ENCODE assay signal across 27 cellular contexts in genomic region chrX:69991685-69992084, GRCh38. TPM values are rescaled to one million over a fixed set of nuclear protein-coding genes. Genes with fewer than 3 reads are reported as not detected.
"Had no signal": no experiment of that assay in that cellular context is flagged by ENCODE, and none has a peak within 500 bp of the region (broad histone marks: within the 10 kb centered on the region; RNA-seq: fewer than 3 reads in every experiment).

No MANE protein-coding gene starts in this region.

- H3K27ac ChIP-seq: testis had no signal

- H3K9me3 Mint-ChIP-seq: activated CD4-positive, alpha-beta T cell treated with anti-CD3 and anti-CD28 coated beads, Interleukin-2, amount 10 ng/mL, durations not matched to agents 7 days and 5 days; activated CD8-positive, alpha-beta T cell treated with anti-CD3 and anti-CD28 coated beads for 36 hours; activated naive CD8-positive, alpha-beta T cell treated with anti-CD3 and anti-CD28 coated beads, Interleukin-2, amount 50 U/mL, for 24 hours; immature natural killer cell; natural killer cell; type B pancreatic cell had no signal

- H3K4me3 ChIP-seq: testis had no signal

- H3K27ac Mint-ChIP-seq: activated CD4-positive, alpha-beta T cell treated with anti-CD3 and anti-CD28 coated beads, Interleukin-2, amount 10 ng/mL, durations not matched to agents 7 days and 5 days; activated CD8-positive, alpha-beta memory T cell treated with anti-CD3 and anti-CD28 coated beads, Interleukin-2, amount 10 ng/mL, durations not matched to agents 7 days and 5 days; activated CD8-positive, alpha-beta T cell treated with anti-CD3 and anti-CD28 coated beads for 36 hours; activated naive CD8-positive, alpha-beta T cell treated with anti-CD3 and anti-CD28 coated beads, Interleukin-2, amount 50 U/mL, for 24 hours; activated T-helper 1 cell treated with anti-CD3 and anti-CD28 coated beads, Interleukin-12 subunit alpha, Interleukin-12 subunit beta, Interleukin-2, Interleukin-4 antibody, amounts not matched to agents 30 ng/mL and 10 ng/mL and 1 ng/mL, durations not matched to agents 14 hours and 24 hours and 36 hours; immature natural killer cell; natural killer cell; type B pancreatic cell had no signal

- H3K4me1 ChIP-seq: testis had no signal

- DNase-seq: activated CD4-positive, alpha-beta T cell treated with anti-CD3 and anti-CD28 coated beads, Interleukin-2, amount 10 ng/mL, durations not matched to agents 7 days and 5 days; activated CD8-positive, alpha-beta memory T cell treated with anti-CD3 and anti-CD28 coated beads, Interleukin-2, amount 10 ng/mL, durations not matched to agents 7 days and 5 days; activated CD8-positive, alpha-beta T cell treated with anti-CD3 and anti-CD28 coated beads for 36 hours; activated gamma-delta T cell; activated naive CD4-positive, alpha-beta T cell treated with anti-CD3 and anti-CD28 coated beads, Interleukin-2, amount 50 U/mL, for 16 hours; activated naive CD8-positive, alpha-beta T cell treated with anti-CD3 and anti-CD28 coated beads, Interleukin-2, amount 50 U/mL, for 24 hours; activated T-cell treated with anti-CD3 and anti-CD28 coated beads for 4 hours; cortex of kidney; foreskin fibroblast; immature natural killer cell; kidney glomerular epithelial cell; midbrain; natural killer cell; stimulated activated CD4-positive, alpha-beta T cell treated with anti-CD3 and anti-CD28 coated beads, Interleukin-4, amount 100 ng/mL, for 1 hour; stimulated activated naive CD4-positive, alpha-beta T cell; testis had no signal

- H3K36me3 Mint-ChIP-seq: activated CD8-positive, alpha-beta memory T cell treated with anti-CD3 and anti-CD28 coated beads, Interleukin-2, amount 10 ng/mL, durations not matched to agents 7 days and 5 days; immature natural killer cell; natural killer cell; type B pancreatic cell had no signal

- H3K4me3 Mint-ChIP-seq: activated CD4-positive, alpha-beta T cell treated with anti-CD3 and anti-CD28 coated beads, Interleukin-2, amount 10 ng/mL, durations not matched to agents 7 days and 5 days; activated CD8-positive, alpha-beta memory T cell treated with anti-CD3 and anti-CD28 coated beads, Interleukin-2, amount 10 ng/mL, durations not matched to agents 7 days and 5 days; activated CD8-positive, alpha-beta T cell treated with anti-CD3 and anti-CD28 coated beads for 36 hours; activated naive CD8-positive, alpha-beta T cell treated with anti-CD3 and anti-CD28 coated beads, Interleukin-2, amount 50 U/mL, for 24 hours; activated T-helper 1 cell treated with anti-CD3 and anti-CD28 coated beads, Interleukin-12 subunit alpha, Interleukin-12 subunit beta, Interleukin-2, Interleukin-4 antibody, amounts not matched to agents 30 ng/mL and 10 ng/mL and 1 ng/mL, durations not matched to agents 14 hours and 24 hours and 36 hours; immature natural killer cell; natural killer cell; type B pancreatic cell had no signal

- H3K27me3 Mint-ChIP-seq: activated CD4-positive, alpha-beta T cell treated with anti-CD3 and anti-CD28 coated beads, Interleukin-2, amount 10 ng/mL, durations not matched to agents 7 days and 5 days; activated CD8-positive, alpha-beta T cell treated with anti-CD3 and anti-CD28 coated beads for 36 hours; activated naive CD8-positive, alpha-beta T cell treated with anti-CD3 and anti-CD28 coated beads, Interleukin-2, amount 50 U/mL, for 24 hours; type B pancreatic cell had no signal

- H3K4me1 Mint-ChIP-seq: activated CD4-positive, alpha-beta T cell treated with anti-CD3 and anti-CD28 coated beads, Interleukin-2, amount 10 ng/mL, durations not matched to agents 7 days and 5 days; activated CD8-positive, alpha-beta memory T cell treated with anti-CD3 and anti-CD28 coated beads, Interleukin-2, amount 10 ng/mL, durations not matched to agents 7 days and 5 days; immature natural killer cell; natural killer cell had no signal

- ATAC-seq: activated CD4-positive, CD25-positive, alpha-beta regulatory T cell treated with anti-CD3 and anti-CD28 coated beads, Interleukin-2, amount 50 U/mL, for 24 hours; activated CD8-positive, alpha-beta memory T cell treated with anti-CD3 and anti-CD28 coated beads, Interleukin-2, amount 10 ng/mL, durations not matched to agents 7 days and 5 days; activated CD8-positive, alpha-beta T cell treated with anti-CD3 and anti-CD28 coated beads for 36 hours; activated naive CD8-positive, alpha-beta T cell treated with anti-CD3 and anti-CD28 coated beads, Interleukin-2, amount 50 U/mL, for 24 hours; natural killer cell had no signal

- H3K9me3 ChIP-seq: testis had no signal

- H3K27me3 ChIP-seq: testis had no signal

RNA-seq across cellular contexts. Expression of gene AWAT2, which starts 58.1 kb away (rescaled TPM):
- total RNA-seq: activated CD4-positive, alpha-beta T cell treated with anti-CD3 and anti-CD28 coated beads, Interleukin-2, amount 10 ng/mL, durations not matched to agents 7 days and 5 days; activated CD8-positive, alpha-beta memory T cell treated with anti-CD3 and anti-CD28 coated beads, Interleukin-2, amount 10 ng/mL, durations not matched to agents 7 days and 5 days; activated CD8-positive, alpha-beta T cell treated with anti-CD3 and anti-CD28 coated beads for 36 hours; activated T-helper 1 cell treated with anti-CD3 and anti-CD28 coated beads, Interleukin-12 subunit alpha, Interleukin-12 subunit beta, Interleukin-2, Interleukin-4 antibody, amounts not matched to agents 30 ng/mL and 10 ng/mL and 1 ng/mL, durations not matched to agents 14 hours and 24 hours and 36 hours; cerebellum; epithelial cell of proximal tubule; fibroblast of lung; liver; natural killer cell; osteoblast; posterior vena cava; renal cortical epithelial cell; T-helper 2 cell treated with Interferon-gamma antibody and Interleukin-4, amounts not matched to agents 100 ng/mL and 5 ng/mL, for 36 hours had no signal
